9 cellular contexts compared by ENCODE assay signal in genomic region chr11:35419713-35420333, GRCh38. TPM values are rescaled to one million over a fixed set of nuclear protein-coding genes. Genes with fewer than 3 reads are reported as not detected.
A peak's percentile ranks its signal among the peaks of the same experiment; 100 is the strongest.
DNase-seq lines count a peak whose midpoint lies in the region; ATAC-seq, FAIRE-seq and TF ChIP-seq lines count a peak whose summit lies in the region.
"Had no signal": no experiment of that assay in that cellular context is flagged by ENCODE, and none has a peak within 500 bp of the region (broad histone marks: within the 10 kb centered on the region; RNA-seq: fewer than 3 reads in every experiment).

No MANE protein-coding gene starts in this region.

- TF ChIP-seq EP300 in GM12878 (IDR thresholded peaks at IDR 0.05; ENCODE audit: borderline replicate concordance in 1 of 2, control insufficient read depth in 1 of 2, low read depth in 2 of 2, low read length in 2 of 2) (no peak), upper lobe of left lung (IDR thresholded peaks at IDR 0.05) (no peak)

- BruUV-seq in GM12878 (replicated peaks; lab: Mats Ljungman, UMichigan): no TSS peak

- DNase-seq in activated T-cell treated with anti-CD3 and anti-CD28 coated beads, Interleukin-2, amount 50 U/mL, for 24 hours: no peak
- no peak for DNase-seq in activated T-cell treated with anti-CD3 and anti-CD28 coated beads for 4 hours
- DNase-seq in GM12878 (ENCODE audit: low read depth, low spot score): no peak
- DNase-seq in left kidney (ENCODE audit: low read depth, low spot score): peak; percentile 41
- DNase-seq in upper lobe of left lung: peak in 1 of 2 donors; percentile 75
- DNase-seq in kidney glomerular epithelial cell (lab: John Stamatoyannopoulos, UW): no peak
- no peak for DNase-seq in A172 (ENCODE audit: low spot score)

- WGBS in GM12878 (ENCODE audit: insufficient coverage, insufficient replicate concordance, low lambda C conversion rate, missing lambda C conversion rate): 5% methylated on average over 42 of the region's 52 CpGs
- WGBS in upper lobe of left lung, 2 donors: 1 to 2% methylated on average over 13 to 36 of the region's 52 CpGs

- peaks cover 86% of the 10 kb centered on the region for H3K27me3 Mint-ChIP-seq in activated T-cell treated with anti-CD3 and anti-CD28 coated beads, Interleukin-2, amount 50 U/mL, for 24 hours

- H3K9me3 ChIP-seq in GM12878 (replicated peaks; ENCODE audit: control insufficient read depth, insufficient read depth, low read length): no peaks in the 10 kb centered on the region
- no peaks in the 10 kb centered on the region for H3K9me3 ChIP-seq in upper lobe of left lung

- TF ChIP-seq CTCF in GM12878 (IDR thresholded peaks at IDR 0.05 in 2 of 3, conservative IDR thresholded peaks at IDR 0.05 in 1 of 3; ENCODE audit: control insufficient read depth in 2 of 3, extremely low read depth in 1 of 3, insufficient read depth in 1 of 3, low read depth in 3 of 3, low read length in 3 of 3) (no peak), upper lobe of left lung (IDR thresholded peaks at IDR 0.05) (no peak)

- TF ChIP-seq RAD21 in GM12878 (IDR thresholded peaks at IDR 0.05; ENCODE audit: insufficient read depth, low read depth, low read length): no peak

- H3K4me1 ChIP-seq in GM12878 (ENCODE audit: control insufficient read depth, insufficient read depth, low read length) (no peaks in the 10 kb centered on the region), upper lobe of left lung (peaks cover 18 to 27% (median 23%) of the 10 kb centered on the region in 4 donors)

- intact Hi-C loops in GM12878 (cut with micrococcal nuclease; ENCODE audit: unreplicated experiment): no loop called here

- H3K36me3 Mint-ChIP-seq in activated T-cell treated with anti-CD3 and anti-CD28 coated beads, Interleukin-2, amount 50 U/mL, for 24 hours (ENCODE audit: low read depth): no peaks in the 10 kb centered on the region

- TF ChIP-seq POLR2A in GM12878 (IDR thresholded peaks at IDR 0.05; ENCODE audit: low read depth, low read length) (no peak), upper lobe of left lung (IDR thresholded peaks at IDR 0.05) (no peak)

- RAD21 ChIA-PET in GM12878 (lab: Charles Lee; ENCODE audit: unreplicated experiment): no interaction called here

- H3K36me3 ChIP-seq in GM12878 (ENCODE audit: control insufficient read depth in 2 of 2, insufficient read depth in 2 of 2, low read length in 1 of 2): no peaks in the 10 kb centered on the region
- no peaks in the 10 kb centered on the region for H3K36me3 ChIP-seq in upper lobe of left lung

- in situ Hi-C loops in GM12878 (cut with MboI): loop anchor here (10.0 kb wide), 1 partner anchor 835 kb away; no protein-coding TSS in a partner anchor

- no peak overlapping the region for H2AFZ ChIP-seq in GM12878 (ENCODE audit: control insufficient read depth, low read depth, low read length)

- SMC1A ChIA-PET in GM12878 (lab: Charles Lee; ENCODE audit: uncharacterized antibody, unreplicated experiment): no interaction called here

- no peak overlapping the region for H3K9ac ChIP-seq in GM12878 (ENCODE audit: control insufficient read depth, insufficient read depth, low read length)

- H3K9me3 Mint-ChIP-seq in activated T-cell treated with anti-CD3 and anti-CD28 coated beads, Interleukin-2, amount 50 U/mL, for 24 hours: no peaks in the 10 kb centered on the region

- no peak overlapping the region for H3K27ac Mint-ChIP-seq in activated T-cell treated with anti-CD3 and anti-CD28 coated beads, Interleukin-2, amount 50 U/mL, for 24 hours

- FAIRE-seq in GM12878 (lab: Jason Lieb, UNC): no peak
- FAIRE-seq: keratinocyte had no signal

- no peak overlapping the region for H3K4me2 ChIP-seq in GM12878 (ENCODE audit: control insufficient read depth, insufficient read depth)

- H4K20me1 ChIP-seq in GM12878 (ENCODE audit: control insufficient read depth, insufficient read depth): no peaks in the 10 kb centered on the region

- no peak for ATAC-seq in GM12878
- ATAC-seq in upper lobe of left lung (ENCODE audit: low FRiP score in 2 of 2): peak; percentile 39 to 72
- no peak for ATAC-seq in HG03025 (IDR thresholded peaks at IDR 0.05; ENCODE audit: low FRiP score, unreplicated experiment)

- peak overlapping the region; percentile 58 for H3K4me3 Mint-ChIP-seq in activated T-cell treated with anti-CD3 and anti-CD28 coated beads, Interleukin-2, amount 50 U/mL, for 24 hours

- no peak overlapping the region for H3K27ac ChIP-seq in GM12878 (ENCODE audit: control insufficient read depth, insufficient read depth)
- H3K27ac ChIP-seq in upper lobe of left lung: no peak overlapping the region

- POLR2A ChIA-PET in GM12878 (lab: Charles Lee): interaction anchor here (1.0 kb wide), 1 partner anchor 10 kb away, joined by 4 read pairs; no protein-coding TSS in a partner anchor

- H3K4me3 ChIP-seq in GM12878: no peak overlapping the region
- H3K4me3 ChIP-seq in upper lobe of left lung: peak overlapping the region in 3 of 4 donors; percentile 53 to 58 (median 57)

- H3K79me2 ChIP-seq in GM12878 (ENCODE audit: control insufficient read depth, insufficient read depth, low read length): no peaks in the 10 kb centered on the region

- H3K27me3 ChIP-seq in GM12878 (replicated peaks in 1 of 2; ENCODE audit: control insufficient read depth in 2 of 2, insufficient read depth in 2 of 2, low read length in 1 of 2) (peaks cover 24 to 26% of the 10 kb centered on the region in 2 experiments), upper lobe of left lung (peaks cover 0 to 26% (median 13%) of the 10 kb centered on the region in 4 donors)

- peaks cover 12% of the 10 kb centered on the region for H3K4me1 Mint-ChIP-seq in activated T-cell treated with anti-CD3 and anti-CD28 coated beads, Interleukin-2, amount 50 U/mL, for 24 hours (ENCODE audit: low read depth)

- CTCF ChIA-PET in GM12878 (lab: Yijun Ruan, JAX): no interaction called here

TF ChIP-seq in GM12878, 131 proteins besides CTCF, POLR2A, EP300 and RAD21:
- no peak for TF ChIP-seq RUNX3 (IDR thresholded peaks at IDR 0.05; ENCODE audit: low read length)
- TF ChIP-seq HSF1 (IDR thresholded peaks at IDR 0.05; ENCODE audit: low read depth, low read length): no peak
- TF ChIP-seq MEF2A (IDR thresholded peaks at IDR 0.05; ENCODE audit: insufficient read depth, low read depth, low read length): no peak
- TF ChIP-seq PBX3 (IDR thresholded peaks at IDR 0.05; ENCODE audit: insufficient replicate concordance, low read depth, low read length): no peak
- TF ChIP-seq RELA (IDR thresholded peaks at IDR 0.05; ENCODE audit: borderline replicate concordance, partially characterized antibody): no peak
- TF ChIP-seq SUZ12 (IDR thresholded peaks at IDR 0.05; ENCODE audit: unreplicated experiment): peak; percentile 42
- no peak for TF ChIP-seq IRF4 (IDR thresholded peaks at IDR 0.05; ENCODE audit: low read depth, low read length)
- no peak for TF ChIP-seq JUND (IDR thresholded peaks at IDR 0.05; ENCODE audit: low read depth, low read length)

RNA-seq across cellular contexts. Expression of gene SLC1A2, which starts 0.5 kb away (rescaled TPM):
- 0.23 and 0.29 TPM in 2 replicates for total RNA-seq in GM12878 (2013; cell fraction: nucleolus; rRNA removed)
- total RNA-seq in GM12878 (2014; rRNA removed) (0.28 TPM in 1 of 2 replicates, not detected in the other), GM12878 (2014; rRNA removed; fragmentation: Illumina TruSeq; extraction: Trizol) (0.09 and 0.22 TPM in 2 replicates), GM12878 (2021) (0.08 and 0.13 TPM in 2 replicates), upper lobe of left lung (1 to 10 TPM; 1.5 to 3.1 (median 2.0) TPM)
- polyA plus RNA-seq in GM12878 (2011; ENCODE audit: low read depth): not detected
- polyA plus RNA-seq in GM12878 (2011; rRNA removed) (0.01 TPM in 1 of 2 replicates, not detected in the other), GM12878 (2014; fragmentation: Illumina TruSeq; extraction: Trizol) (0.01 and 0.65 TPM in 2 replicates), GM12878 (2014; fragmentation: Nextera tagmentation; extraction: Ambion mirVana) (under 1 TPM in 1 of 2 experiments, not detected in 1; 0.24 TPM), GM12878 (2014; rRNA removed) (0.03 and 0.14 TPM in 2 replicates), GM12878 (2016; fragmentation: Nextera tagmentation; extraction: Ambion mirVana) (under 1 TPM; 0.29 to 0.84 TPM)
- polyA plus RNA-seq in GM12878 (2011; cell fraction: cytosol; rRNA removed): 0.03 TPM in 1 of 2 replicates, not detected in the other
- 0.04 TPM in 1 of 2 replicates, not detected in the other for polyA plus RNA-seq in GM12878 (2011; cell fraction: nucleus; rRNA removed)
- 0.03 and 0.06 TPM in 2 replicates for polyA plus RNA-seq in GM12878 (2012)
- under 0.01 and 0.26 TPM in 2 replicates for polyA minus RNA-seq in GM12878 (2011; rRNA and poly(A)+ RNA removed)
- polyA minus RNA-seq in GM12878 (2011; cell fraction: cytosol; rRNA and poly(A)+ RNA removed): not detected in 2 replicates
- polyA minus RNA-seq in GM12878 (2011; cell fraction: nucleus; rRNA and poly(A)+ RNA removed): 0.12 and 0.38 TPM in 2 replicates
- total RNA-seq in A172 (2014; rRNA removed; shearing (Covaris generic)): 0.12 and 0.41 TPM in 2 replicates

Comparison
In these comparisons a context has a peak if more than half of its experiments do, and no peak if none do; other contexts are left out.
1. ATAC-seq: peak in upper lobe of left lung (2 of 2); none in GM12878 (single experiment) and HG03025 (single experiment).